8 cellular contexts compared by ENCODE assay signal in the genomic region with DNA sequence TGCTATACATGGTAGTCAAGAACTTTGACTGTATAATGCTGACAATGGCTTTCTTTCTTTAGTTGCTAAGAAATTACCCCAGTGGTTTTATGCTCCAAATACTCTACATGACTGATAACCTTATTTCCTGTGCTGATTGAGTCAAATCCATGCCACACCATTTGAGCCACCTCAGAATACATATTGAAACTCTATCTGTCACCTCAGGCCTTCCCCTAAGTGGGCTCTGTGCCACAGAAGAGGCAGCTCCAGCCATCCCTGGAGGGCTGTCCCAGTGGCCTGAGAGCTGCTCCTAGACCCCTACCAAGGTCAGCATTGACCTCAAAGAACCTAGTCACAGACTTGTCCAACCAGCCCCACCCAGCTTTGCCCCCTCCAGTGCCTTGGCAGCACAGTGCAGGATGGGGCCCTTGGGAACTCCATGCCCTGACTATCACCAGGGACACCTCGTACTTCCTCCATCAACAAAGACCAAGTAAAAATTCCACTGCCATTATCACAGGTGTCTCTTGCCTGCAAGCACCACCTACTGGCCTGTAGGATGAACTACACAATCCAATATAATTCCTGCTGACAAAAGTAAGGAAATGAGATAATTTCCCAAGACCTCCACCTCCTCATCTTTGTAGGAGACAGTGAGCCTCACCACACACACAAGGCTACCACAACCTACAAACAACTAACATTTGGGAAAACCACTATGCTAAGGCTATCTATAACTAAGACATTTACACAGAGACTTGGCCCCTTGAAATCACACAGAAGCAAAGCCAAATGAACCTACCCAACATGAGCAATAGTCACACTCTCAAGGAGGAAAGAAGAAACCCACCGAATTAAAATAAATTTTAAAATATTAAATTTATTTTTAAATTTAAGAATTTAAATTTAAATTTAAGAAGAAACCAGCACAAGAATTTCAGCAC.
A peak's percentile ranks its signal among the peaks of the same experiment; 100 is the strongest.
DNase-seq lines count a peak whose midpoint lies in the region; ATAC-seq and TF ChIP-seq lines count a peak whose summit lies in the region.

No MANE protein-coding gene starts in this region.

- H3K4me3 Mint-ChIP-seq in activated naive CD8-positive, alpha-beta T cell treated with anti-CD3 and anti-CD28 coated beads for 36 hours, result no peak overlapping the region

- no peak overlapping the region for H2BK5ac ChIP-seq in mesenchymal stem cell (ENCODE audit: low read depth, low read length, poor library complexity, severe bottlenecking)

- peak; percentile 73 for ATAC-seq in GM21576 (IDR thresholded peaks at IDR 0.05; ENCODE audit: unreplicated experiment)

- no peaks in the 10 kb centered on the region for H3K79me1 ChIP-seq in mesenchymal stem cell (replicated peaks; ENCODE audit: low read length, poor library complexity, severe bottlenecking)

- H3K9me3 Mint-ChIP-seq in activated naive CD8-positive, alpha-beta T cell treated with anti-CD3 and anti-CD28 coated beads for 36 hours, result peaks cover 21% of the 10 kb centered on the region

- H3K9ac ChIP-seq in mesenchymal stem cell (ENCODE audit: low read length), result no peak overlapping the region

- H2BK12ac ChIP-seq in mesenchymal stem cell (ENCODE audit: low read length in 2 of 2), result no peak overlapping the region

- no peak overlapping the region for H3K23ac ChIP-seq in mesenchymal stem cell (ENCODE audit: low read length in 2 of 2)

- no peaks in the 10 kb centered on the region for H3K27me3 Mint-ChIP-seq in activated naive CD8-positive, alpha-beta T cell treated with anti-CD3 and anti-CD28 coated beads for 36 hours

- H3K14ac ChIP-seq in mesenchymal stem cell (ENCODE audit: low read length in 2 of 2), result no peak overlapping the region

- peaks cover 0 to 2% of the 10 kb centered on the region in 2 experiments for H3K27me3 ChIP-seq in mesenchymal stem cell (ENCODE audit: control insufficient read depth in 1 of 2, insufficient read depth in 1 of 2, low read length in 2 of 2)

- H2BK120ac ChIP-seq in mesenchymal stem cell (ENCODE audit: low read depth, low read length), result no peak overlapping the region

- H2AK5ac ChIP-seq in mesenchymal stem cell (ENCODE audit: low read length, severe bottlenecking), result no peak overlapping the region

- H3K27ac ChIP-seq in mesenchymal stem cell (ENCODE audit: low read length, poor library complexity, severe bottlenecking), result no peak overlapping the region

- H3K4ac ChIP-seq in mesenchymal stem cell (ENCODE audit: low read depth in 1 of 2, low read length in 2 of 2), result no peak overlapping the region

- no peak overlapping the region for H4K8ac ChIP-seq in mesenchymal stem cell (ENCODE audit: low read length)

- no peak overlapping the region for H3K4me2 ChIP-seq in mesenchymal stem cell (ENCODE audit: low read length, poor library complexity, severe bottlenecking)

- no peak overlapping the region for H3K18ac ChIP-seq in mesenchymal stem cell (ENCODE audit: low read depth in 1 of 2, low read length in 2 of 2)

- DNase-seq in HT1080 (ENCODE audit: low read depth) (peak; percentile 42), amniotic epithelial cell (ENCODE audit: low read depth) (peak; percentile 30), mesenchymal stem cell (peak; percentile 24), HuH-7 (ENCODE audit: low spot score) (no peak), HPDE6-E6E7 (ENCODE audit: extremely low spot score) (no peak)
- no peak for DNase-seq in activated naive CD8-positive, alpha-beta T cell treated with anti-CD3 and anti-CD28 coated beads for 36 hours

- no peaks in the 10 kb centered on the region for H3K4me1 ChIP-seq in mesenchymal stem cell (ENCODE audit: control insufficient read depth, insufficient read depth, low read depth, low read length)

- no peaks in the 10 kb centered on the region for H3K36me3 Mint-ChIP-seq in activated naive CD8-positive, alpha-beta T cell treated with anti-CD3 and anti-CD28 coated beads for 36 hours

- no peak overlapping the region for H2AFZ ChIP-seq in mesenchymal stem cell (ENCODE audit: low read depth, low read length)

- no peak overlapping the region for H2BK15ac ChIP-seq in mesenchymal stem cell (ENCODE audit: low read depth, poor library complexity, severe bottlenecking)

- 26% methylated on average over 1 of the region's 2 CpGs for WGBS in mesenchymal stem cell

- no peak overlapping the region for H4K91ac ChIP-seq in mesenchymal stem cell (ENCODE audit: low read length)

- no peak overlapping the region for H3K4me3 ChIP-seq in mesenchymal stem cell (ENCODE audit: insufficient read depth in 1 of 2, low read depth in 1 of 2, low read length in 2 of 2)

- H3K36me3 ChIP-seq in mesenchymal stem cell (ENCODE audit: control insufficient read depth in 1 of 2, insufficient read depth in 2 of 2, low read depth in 1 of 2, low read length in 2 of 2), result no peaks in the 10 kb centered on the region

- peaks cover 4% of the 10 kb centered on the region for H3K9me3 ChIP-seq in mesenchymal stem cell (ENCODE audit: control insufficient read depth, low read length)

- no peaks in the 10 kb centered on the region for H3K4me1 Mint-ChIP-seq in activated naive CD8-positive, alpha-beta T cell treated with anti-CD3 and anti-CD28 coated beads for 36 hours

- TF ChIP-seq CTCF in GM12872 (IDR thresholded peaks at IDR 0.05; ENCODE audit: insufficient read depth, low read depth, low read length), result peak; percentile 80

- no peak overlapping the region for H3K27ac Mint-ChIP-seq in activated naive CD8-positive, alpha-beta T cell treated with anti-CD3 and anti-CD28 coated beads for 36 hours

Comparison
In these comparisons a context has a peak if more than half of its experiments do, and no peak if none do; other contexts are left out.
1. DNase-seq: peak in HT1080 (single experiment), amniotic epithelial cell (single experiment) and mesenchymal stem cell (single experiment); none in HuH-7 (single experiment), HPDE6-E6E7 (single experiment) and activated naive CD8-positive, alpha-beta T cell treated with anti-CD3 and anti-CD28 coated beads for 36 hours (single experiment).